ENCODE assay signal across 8 cellular contexts in genomic region chr11:57792060-57792541, GRCh38. TPM values are rescaled to one million over a fixed set of nuclear protein-coding genes. Genes with fewer than 3 reads are reported as not detected.
A peak's percentile ranks its signal among the peaks of the same experiment; 100 is the strongest.
DNase-seq lines count a peak whose midpoint lies in the region; ATAC-seq and TF ChIP-seq lines count a peak whose summit lies in the region.

No MANE protein-coding gene starts in this region.

- TF ChIP-seq CTCF in prostate gland (IDR thresholded peaks at IDR 0.05), result no peak

- peaks cover 0 to 10% (median 0%) of the 10 kb centered on the region in 11 experiments; a peak in 1 of 22 replicates for H4K20me1 ChIP-seq in BLaER1 treated with 17β-estradiol and CSF1 and Interleukin-3, amounts not matched to agents 10 nM and 100 nM

- WGBS in prostate gland, result 72% methylated on average over 7 of the region's 7 CpGs

- DNase-seq in Jurkat, Clone E6-1 (ENCODE audit: low read depth, low spot score), result peak; percentile 86
- DNase-seq in activated CD8-positive, alpha-beta memory T cell treated with anti-CD3 and anti-CD28 coated beads for 24 hours, result peak; percentile 87
- DNase-seq in epithelial cell of prostate (ENCODE audit: low read depth, low spot score) (no peak), prostate gland (ENCODE audit: low spot score) (peak; percentile 39), ureter (ENCODE audit: low spot score) (peak; percentile 69), NCI-H1436 treated with DMSO at 0.1 percent for 48 hours (lab: John Stamatoyannopoulos, UW) (no peak)

- peak overlapping the region; percentile 77 to 98 (median 93) for H3K4me2 ChIP-seq in BLaER1 treated with 17β-estradiol and CSF1 and Interleukin-3, amounts not matched to agents 10 nM and 100 nM

- peak overlapping the region in 8 of 10 experiments; percentile 30 to 58 (median 42); a peak in 13 of 20 replicates for H3K4me3 ChIP-seq in BLaER1 treated with 17β-estradiol and CSF1 and Interleukin-3, amounts not matched to agents 10 nM and 100 nM
- H3K4me3 ChIP-seq in Jurkat, Clone E6-1 (ENCODE audit: low read length), result no peak overlapping the region
- no peak overlapping the region for H3K4me3 ChIP-seq in prostate gland

- no peaks in the 10 kb centered on the region for H3K27me3 ChIP-seq in BLaER1 treated with 17β-estradiol and CSF1 and Interleukin-3, amounts not matched to agents 10 nM and 100 nM
- no peaks in the 10 kb centered on the region for H3K27me3 ChIP-seq in prostate gland (replicated peaks; ENCODE audit: insufficient read depth)

- peaks cover 12 to 26% (median 19%) of the 10 kb centered on the region in 11 experiments for H3K36me3 ChIP-seq in BLaER1 treated with 17β-estradiol and CSF1 and Interleukin-3, amounts not matched to agents 10 nM and 100 nM
- H3K36me3 ChIP-seq in prostate gland, result peaks cover 2 to 5% of the 10 kb centered on the region in 2 donors

- peak overlapping the region; percentile 67 to 92 (median 83); a peak in 21 of 22 replicates for H3K27ac ChIP-seq in BLaER1 treated with 17β-estradiol and CSF1 and Interleukin-3, amounts not matched to agents 10 nM and 100 nM
- H3K27ac ChIP-seq in epithelial cell of prostate (peak overlapping the region; percentile 83), prostate gland (peak overlapping the region; percentile 38 to 66)

- H3K4me1 ChIP-seq in BLaER1 treated with 17β-estradiol and CSF1 and Interleukin-3, amounts not matched to agents 10 nM and 100 nM, result peaks cover 29 to 94% (median 77%) of the 10 kb centered on the region in 10 experiments
- H3K4me1 ChIP-seq in prostate gland (replicated peaks), result peaks cover 25% of the 10 kb centered on the region

- ATAC-seq in GM21390 (IDR thresholded peaks at IDR 0.05; ENCODE audit: unreplicated experiment), result peak; percentile 81

- no peaks in the 10 kb centered on the region for H3K9me3 ChIP-seq in BLaER1 treated with 17β-estradiol and CSF1 and Interleukin-3, amounts not matched to agents 10 nM and 100 nM (replicated peaks in 1 of 11)
- no peaks in the 10 kb centered on the region for H3K9me3 ChIP-seq in prostate gland

- intact Hi-C loops in prostate gland (cut with DNase I), result no loop called here

- no peak for TF ChIP-seq POLR2A in prostate gland (IDR thresholded peaks at IDR 0.05)

- H3K9ac ChIP-seq in BLaER1 treated with 17β-estradiol and CSF1 and Interleukin-3, amounts not matched to agents 10 nM and 100 nM, result peak overlapping the region in 10 of 11 experiments; percentile 32 to 77 (median 68); a peak in 18 of 22 replicates

RNA-seq across cellular contexts. Expression of gene CTNND1, which starts 30.5 kb away (rescaled TPM):
- 4.6 TPM for polyA plus RNA-seq in Jurkat, Clone E6-1 (2012; ENCODE audit: insufficient read depth, insufficient read length)
- total RNA-seq in prostate gland (100 to 1,000 TPM; 189 to 223 TPM), ureter (426 TPM)

RNA-seq across cellular contexts. Expression of gene BTBD18, which starts 40.5 kb away (rescaled TPM):
- polyA plus RNA-seq in Jurkat, Clone E6-1 (2012; ENCODE audit: insufficient read depth, insufficient read length), result not detected
- total RNA-seq in prostate gland, result 1 to 10 TPM in 1 of 2 donors, not detected in 1; 1.0 TPM
- not detected for total RNA-seq in ureter

RNA-seq across cellular contexts. Expression of gene SELENOH, which starts 50.8 kb away (rescaled TPM):
- polyA plus RNA-seq in Jurkat, Clone E6-1 (2012; ENCODE audit: insufficient read depth, insufficient read length), result 367 TPM
- total RNA-seq in prostate gland (100 to 1,000 TPM; 181 to 334 TPM), ureter (111 TPM)

Comparison
In these comparisons a context has a peak if more than half of its experiments do, and no peak if none do; other contexts are left out.
1. H3K4me3 ChIP-seq: peak in BLaER1 treated with 17β-estradiol and CSF1 and Interleukin-3, amounts not matched to agents 10 nM and 100 nM (8 of 10); none in Jurkat, Clone E6-1 (single experiment) and prostate gland (0 of 2).
2. DNase-seq: peak in Jurkat, Clone E6-1 (single experiment), activated CD8-positive, alpha-beta memory T cell treated with anti-CD3 and anti-CD28 coated beads for 24 hours (single experiment), prostate gland (single experiment) and ureter (single experiment); none in epithelial cell of prostate (single experiment) and NCI-H1436 treated with DMSO at 0.1 percent for 48 hours (single experiment).
3. Peak in every context shown above with its lines, with median percentiles within 50 percentile points of each other: H3K27ac ChIP-seq.